Comparison of ENCODE assay signal across 7 cellular contexts in the genomic region with DNA sequence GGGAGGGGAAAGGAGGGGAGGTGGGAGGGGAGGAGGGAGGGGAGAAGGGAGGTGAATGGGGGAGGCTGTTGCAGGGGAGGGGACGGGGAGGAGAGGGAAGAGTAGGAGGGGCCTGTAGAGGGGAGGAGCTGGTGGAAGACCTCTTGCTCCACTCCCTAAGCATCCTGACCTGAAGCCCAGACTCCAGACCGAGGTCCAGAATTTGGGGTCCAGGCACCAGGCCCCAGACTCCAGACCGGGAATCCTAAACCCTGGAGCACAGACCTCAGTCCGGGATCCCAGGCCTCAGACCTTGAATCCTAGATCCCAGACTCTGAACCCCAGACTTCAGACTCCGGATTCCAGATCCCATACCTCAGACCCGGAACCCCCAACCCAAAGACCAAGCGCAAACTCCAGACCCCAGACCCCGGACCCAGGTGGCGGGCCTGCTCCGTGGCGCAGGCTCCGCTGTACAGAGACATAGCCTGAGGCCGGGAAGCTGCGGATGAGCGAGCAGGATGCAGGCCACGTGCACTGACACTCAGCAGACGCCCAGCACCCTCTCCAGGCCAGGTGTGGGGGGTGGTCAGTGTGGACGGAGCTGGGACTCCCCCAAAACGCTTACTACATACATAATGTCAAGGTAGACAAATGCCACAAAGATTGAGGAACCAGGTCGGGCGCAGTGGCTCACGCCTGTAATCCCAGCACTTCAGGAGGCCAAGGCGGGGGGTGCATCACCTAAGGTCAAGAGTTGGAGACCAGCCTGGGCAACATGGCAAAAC.
A peak's percentile ranks its signal among the peaks of the same experiment; 100 is the strongest.
DNase-seq lines count a peak whose midpoint lies in the region; ATAC-seq and TF ChIP-seq lines count a peak whose summit lies in the region.

No MANE protein-coding gene starts in this region.

- peak overlapping the region; percentile 78 for H3K4me3 Mint-ChIP-seq in T-helper 2 cell treated with Interferon-gamma antibody and Interleukin-4, amounts not matched to agents 5 μg/mL and 100 μg/mL, for 36 hours

- peak overlapping the region; percentile 26 to 45 for H3K4me3 ChIP-seq in cardiac fibroblast (replicated peaks in 1 of 2; ENCODE audit: low read depth in 2 of 2, low read length in 2 of 2)

- no peak for ATAC-seq in GM18520 (IDR thresholded peaks at IDR 0.05; ENCODE audit: unreplicated experiment)

- H3K4me1 Mint-ChIP-seq in T-helper 2 cell treated with Interferon-gamma antibody and Interleukin-4, amounts not matched to agents 5 μg/mL and 100 μg/mL, for 36 hours (ENCODE audit: low read depth), result peaks cover 10% of the 10 kb centered on the region

- TF ChIP-seq CTCF in GM10266 (IDR thresholded peaks at IDR 0.05; ENCODE audit: control insufficient read depth, insufficient read depth, low read depth, missing control alignments) (no peak), cardiac fibroblast (IDR thresholded peaks at IDR 0.05; ENCODE audit: low read depth, low read length) (no peak)

- peak; percentile 91 for DNase-seq in GM10266 (ENCODE audit: extremely low spot score)
- peak; percentile 43 for DNase-seq in NCI-H1436 treated with DMSO at 0.1 percent for 48 hours (lab: John Stamatoyannopoulos, UW)
- peak; percentile 41 for DNase-seq in T-helper 2 cell treated with Interferon-gamma antibody and Interleukin-4, amounts not matched to agents 5 μg/mL and 100 μg/mL, for 36 hours (ENCODE audit: low spot score)
- peak; percentile 82 to 93 for DNase-seq in cardiac fibroblast (ENCODE audit: low read depth in 2 of 2)
- DNase-seq in islet precursor cell, result peak; percentile 67
- peak; percentile 28 for DNase-seq in stimulated activated CD4-positive, alpha-beta T cell treated with anti-CD3 and anti-CD28 coated beads, Interleukin-12 subunit alpha, Interleukin-12 subunit beta, amount 100 ng/mL, for 4 hours

- peaks cover 8% of the 10 kb centered on the region for H3K36me3 Mint-ChIP-seq in T-helper 2 cell treated with Interferon-gamma antibody and Interleukin-4, amounts not matched to agents 5 μg/mL and 100 μg/mL, for 36 hours (ENCODE audit: low read depth)

- H3K27ac Mint-ChIP-seq in T-helper 2 cell treated with Interferon-gamma antibody and Interleukin-4, amounts not matched to agents 5 μg/mL and 100 μg/mL, for 36 hours, result peak overlapping the region; percentile 15

- H3K27me3 Mint-ChIP-seq in T-helper 2 cell treated with Interferon-gamma antibody and Interleukin-4, amounts not matched to agents 5 μg/mL and 100 μg/mL, for 36 hours (ENCODE audit: low read depth), result no peaks in the 10 kb centered on the region

- no peaks in the 10 kb centered on the region for H3K9me3 Mint-ChIP-seq in T-helper 2 cell treated with Interferon-gamma antibody and Interleukin-4, amounts not matched to agents 5 μg/mL and 100 μg/mL, for 36 hours

Comparison
In these comparisons a context has a peak if more than half of its experiments do, and no peak if none do; other contexts are left out.
1. DNase-seq: peak in every context shown above with its lines; median percentile 91 in GM10266; 88 in cardiac fibroblast; 67 in islet precursor cell; 43 in NCI-H1436 treated with DMSO at 0.1 percent for 48 hours; 41 in T-helper 2 cell treated with Interferon-gamma antibody and Interleukin-4, amounts not matched to agents 5 μg/mL and 100 μg/mL, for 36 hours; 28 in stimulated activated CD4-positive, alpha-beta T cell treated with anti-CD3 and anti-CD28 coated beads, Interleukin-12 subunit alpha, Interleukin-12 subunit beta, amount 100 ng/mL, for 4 hours.